20 cellular contexts compared by ENCODE assay signal in the genomic region with DNA sequence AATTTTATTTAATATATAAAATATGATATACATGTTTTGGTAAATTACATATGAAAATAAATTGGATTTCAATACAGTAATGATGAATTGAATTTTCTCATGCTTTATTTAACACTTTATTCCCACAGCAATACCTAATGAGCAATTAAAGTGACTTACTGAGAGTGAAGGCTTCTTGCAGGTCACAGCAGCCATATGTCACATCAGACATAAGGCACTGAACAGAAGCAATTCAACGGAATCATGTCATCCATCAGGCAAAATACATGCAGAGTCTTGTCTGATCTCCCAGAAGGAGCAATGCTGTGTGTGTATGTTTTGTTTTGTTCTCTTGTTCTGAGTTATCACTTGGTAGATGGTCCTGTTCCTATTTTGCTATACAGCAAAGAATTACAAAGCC. TPM values are rescaled to one million over a fixed set of nuclear protein-coding genes. Genes with fewer than 3 reads are reported as not detected.
DNase-seq lines count a peak whose midpoint lies in the region; ATAC-seq and TF ChIP-seq lines count a peak whose summit lies in the region.
"Had no signal": no experiment of that assay in that cellular context is flagged by ENCODE, and none has a peak within 500 bp of the region (broad histone marks: within the 10 kb centered on the region; RNA-seq: fewer than 3 reads in every experiment).

No MANE protein-coding gene starts in this region.

- POLR2A ChIA-PET in MCF 10A (lab: Yijun Ruan, JAX) = no interaction called here

- WGBS in mammary epithelial cell (ENCODE audit: low coverage, missing lambda C conversion rate) = 13% methylated on average over 1 of the region's 1 CpG

- peaks cover 8% of the 10 kb centered on the region for H3K4me1 Mint-ChIP-seq in MCF 10A (ENCODE audit: insufficient read depth, unreplicated experiment)
- H3K4me1 Mint-ChIP-seq in natural killer cell treated with Interleukin-12 subunit alpha and Interleukin-12 subunit beta and Interleukin-15 and Interleukin-18, amount 100 ng/mL, for 72 hours (ENCODE audit: low read depth in 2 of 2) = peaks cover 6 to 7% of the 10 kb centered on the region in 2 donors

- H3K36me3 ChIP-seq in mammary epithelial cell (ENCODE audit: insufficient read depth, low read length) (no peaks in the 10 kb centered on the region), fibroblast of lung (ENCODE audit: control insufficient read depth, insufficient read depth, low read length) (no peaks in the 10 kb centered on the region)
- H3K36me3 ChIP-seq: BLaER1, HAP-1 had no signal

- H3K27ac ChIP-seq in mammary epithelial cell (ENCODE audit: insufficient read depth, low read depth, low read length) (no peak overlapping the region), fibroblast of lung (ENCODE audit: insufficient read depth, low read length) (no peak overlapping the region), coronary artery (no peak overlapping the region)
- H3K27ac ChIP-seq: 22Rv1, BLaER1, GM23248 had no signal

- H3K4me2 ChIP-seq in mammary epithelial cell (ENCODE audit: insufficient read depth, low read depth, low read length) (peak overlapping the region; percentile 41), fibroblast of lung (ENCODE audit: extremely low read depth, insufficient read depth, low read length) (no peak overlapping the region)
- H3K4me2 ChIP-seq: BLaER1 had no signal

- no peaks in the 10 kb centered on the region for H3K27me3 ChIP-seq in mammary epithelial cell (ENCODE audit: insufficient read depth, low read length)
- no peaks in the 10 kb centered on the region for H3K27me3 ChIP-seq in fibroblast of lung (ENCODE audit: control insufficient read depth, insufficient read depth, low read length)
- H3K27me3 ChIP-seq: BLaER1 had no signal

- ATAC-seq in HG03196 (IDR thresholded peaks at IDR 0.05; ENCODE audit: unreplicated experiment) = no peak
- no peak for ATAC-seq in natural killer cell treated with Interleukin-12 subunit alpha and Interleukin-12 subunit beta and Interleukin-15 and Interleukin-18, amount 100 ng/mL, for 72 hours

- TF ChIP-seq CTCF in mammary epithelial cell (conservative IDR thresholded peaks at IDR 0.05 in 1 of 2, IDR thresholded peaks at IDR 0.05 in 1 of 2; ENCODE audit: extremely low read depth in 1 of 2, insufficient read depth in 1 of 2, low read depth in 1 of 2, low read length in 2 of 2) (no peak), MCF 10A (IDR thresholded peaks at IDR 0.05; ENCODE audit: unreplicated experiment) (no peak), fibroblast of lung (conservative IDR thresholded peaks at IDR 0.05 in 1 of 2, IDR thresholded peaks at IDR 0.05 in 1 of 2; ENCODE audit: low read depth in 1 of 2, low read length in 2 of 2) (no peak), coronary artery (IDR thresholded peaks at IDR 0.05) (no peak)

- DNase-seq in mammary epithelial cell (no peak), MCF 10A (ENCODE audit: unreplicated experiment) (no peak), NCI-H82 treated with DMSO at 0.1 percent for 48 hours (lab: John Stamatoyannopoulos, UW; ENCODE audit: unreplicated experiment) (peak; percentile 48), fibroblast of lung (ENCODE audit: low read depth in 2 of 2) (no peak), SW 1271 (lab: John Stamatoyannopoulos, UW) (no peak), coronary artery (ENCODE audit: low spot score) (no peak)
- no peak for DNase-seq in natural killer cell treated with Interleukin-12 subunit alpha and Interleukin-12 subunit beta and Interleukin-15 and Interleukin-18, amount 100 ng/mL, for 72 hours (ENCODE audit: low spot score)
- DNase-seq: ACHN; CD4-positive, alpha-beta T cell; COR-L47; DND-41; GM23248; MV-4-11; NCI-H1105 treated with DMSO at 0.1 percent for 48 hours; NCI-H774 had no signal

- H3K4me3 ChIP-seq in mammary epithelial cell (replicated peaks in 1 of 3; ENCODE audit: insufficient read depth in 1 of 3, low read depth in 2 of 3, low read length in 3 of 3) (no peak overlapping the region), fibroblast of lung (replicated peaks in 1 of 4; ENCODE audit: control extremely low read depth in 1 of 4, insufficient read depth in 1 of 4, low read depth in 3 of 4, low read length in 4 of 4) (no peak overlapping the region), coronary artery (no peak overlapping the region)
- H3K4me3 ChIP-seq: BLaER1, GM23248, HAP-1 had no signal

- CTCF ChIA-PET in mammary epithelial cell (lab: Charles Lee; ENCODE audit: low non-redundant PET) (no interaction called here), MCF 10A (lab: Yijun Ruan, JAX) (no interaction called here)

- intact Hi-C loops in mammary epithelial cell (cut with micrococcal nuclease) = no loop called here
- intact Hi-C loops in MCF 10A (cut with micrococcal nuclease) = no loop called here

- H3K9ac ChIP-seq in mammary epithelial cell (ENCODE audit: insufficient read depth, low read length) (no peak overlapping the region), fibroblast of lung (ENCODE audit: insufficient read depth, low read length) (no peak overlapping the region)
- H3K9ac ChIP-seq: BLaER1, GM23248 had no signal

- no peaks in the 10 kb centered on the region for H3K36me3 Mint-ChIP-seq in MCF 10A (ENCODE audit: insufficient read depth, unreplicated experiment)
- no peaks in the 10 kb centered on the region for H3K36me3 Mint-ChIP-seq in natural killer cell treated with Interleukin-12 subunit alpha and Interleukin-12 subunit beta and Interleukin-15 and Interleukin-18, amount 100 ng/mL, for 72 hours

- H4K20me1 ChIP-seq in mammary epithelial cell (ENCODE audit: insufficient read depth, low read length) (no peaks in the 10 kb centered on the region), fibroblast of lung (ENCODE audit: control insufficient read depth, extremely low read depth, insufficient read depth, low read length) (no peaks in the 10 kb centered on the region)
- H4K20me1 ChIP-seq: BLaER1 had no signal

- in situ Hi-C loops in mammary epithelial cell (cut with MboI; ENCODE audit: low sequenced_read_pairs in 2 of 2) = no loop called here

- H2AFZ ChIP-seq in mammary epithelial cell (ENCODE audit: low read depth, low read length) (peak overlapping the region; percentile 56), fibroblast of lung (ENCODE audit: low read length) (peak overlapping the region; percentile 35)

- no peaks in the 10 kb centered on the region for H3K9me3 ChIP-seq in mammary epithelial cell (replicated peaks; ENCODE audit: insufficient read depth, low read length)
- H3K9me3 ChIP-seq in fibroblast of lung (ENCODE audit: control insufficient read depth, insufficient read depth, low read depth, low read length) = no peaks in the 10 kb centered on the region
- H3K9me3 ChIP-seq: BLaER1, HAP-1 had no signal

- no peak overlapping the region for H3K4me3 Mint-ChIP-seq in MCF 10A (ENCODE audit: unreplicated experiment)
- no peak overlapping the region for H3K4me3 Mint-ChIP-seq in natural killer cell treated with Interleukin-12 subunit alpha and Interleukin-12 subunit beta and Interleukin-15 and Interleukin-18, amount 100 ng/mL, for 72 hours
- H3K4me3 Mint-ChIP-seq: CD4-positive, alpha-beta T cell; IgD-negative memory B cell had no signal

- no peaks in the 10 kb centered on the region for H3K9me3 Mint-ChIP-seq in MCF 10A (ENCODE audit: unreplicated experiment)
- no peaks in the 10 kb centered on the region for H3K9me3 Mint-ChIP-seq in natural killer cell treated with Interleukin-12 subunit alpha and Interleukin-12 subunit beta and Interleukin-15 and Interleukin-18, amount 100 ng/mL, for 72 hours
- H3K9me3 Mint-ChIP-seq: CD4-positive, alpha-beta T cell; IgD-negative memory B cell had no signal

- H3K27me3 Mint-ChIP-seq in MCF 10A (ENCODE audit: insufficient read depth, unreplicated experiment) = no peaks in the 10 kb centered on the region
- peaks cover 0 to 7% of the 10 kb centered on the region in 2 donors for H3K27me3 Mint-ChIP-seq in natural killer cell treated with Interleukin-12 subunit alpha and Interleukin-12 subunit beta and Interleukin-15 and Interleukin-18, amount 100 ng/mL, for 72 hours
- H3K27me3 Mint-ChIP-seq: CD4-positive, alpha-beta T cell; IgD-negative memory B cell had no signal

- H3K79me2 ChIP-seq in mammary epithelial cell (ENCODE audit: insufficient read depth, low read length) = no peaks in the 10 kb centered on the region
- H3K79me2 ChIP-seq in fibroblast of lung (ENCODE audit: control insufficient read depth, insufficient read depth, low read length) = no peaks in the 10 kb centered on the region

- H3K27ac Mint-ChIP-seq in MCF 10A (ENCODE audit: low read depth, unreplicated experiment) = no peak overlapping the region
- no peak overlapping the region for H3K27ac Mint-ChIP-seq in natural killer cell treated with Interleukin-12 subunit alpha and Interleukin-12 subunit beta and Interleukin-15 and Interleukin-18, amount 100 ng/mL, for 72 hours
- H3K27ac Mint-ChIP-seq: CD4-positive, alpha-beta T cell had no signal

- no TSS peak for BruUV-seq in mammary epithelial cell (replicated peaks; lab: Mats Ljungman, UMichigan)
- no TSS peak for BruUV-seq in MCF 10A (replicated peaks; lab: Mats Ljungman, UMichigan)

- H3K4me1 ChIP-seq in mammary epithelial cell (ENCODE audit: insufficient read depth, low read length) (peaks cover 4% of the 10 kb centered on the region), fibroblast of lung (ENCODE audit: control insufficient read depth, extremely low read depth, insufficient read depth, low read length) (no peaks in the 10 kb centered on the region)
- H3K4me1 ChIP-seq: BLaER1 had no signal

- dilution Hi-C loops in mammary epithelial cell (cut with HindIII; ENCODE audit: low sequenced_read_pairs) = no loop called here

RNA-seq across cellular contexts. Expression of a gene that starts 6.5 kb away (rescaled TPM):
- total RNA-seq in mammary epithelial cell = 10 to 100 TPM; 26.5 to 48.9 TPM
- polyA plus RNA-seq in mammary epithelial cell = 25.2 TPM
- polyA minus RNA-seq in mammary epithelial cell = 8.6 TPM
- 41.2 and 47.4 TPM in 2 replicates for total RNA-seq in MCF 10A (2022)
- total RNA-seq in fibroblast of lung = 21.6 and 31.7 TPM in 2 replicates
- polyA plus RNA-seq in fibroblast of lung = 23.4 and 29.6 TPM in 2 replicates
- polyA plus RNA-seq in fibroblast of lung (2012) = 17.2 and 24.7 TPM in 2 replicates
- 0.43 and 1.1 TPM in 2 replicates for polyA minus RNA-seq in fibroblast of lung (ENCODE audit: low replicate concordance)
- 10 to 100 TPM; 20.7 to 32.1 TPM for total RNA-seq in natural killer cell treated with Interleukin-12 subunit alpha and Interleukin-12 subunit beta and Interleukin-15 and Interleukin-18, amount 100 ng/mL, for 72 hours
